In genomic region chr7:78168869-78169268, GRCh38 we compare ENCODE assay signal across 5 cellular contexts.
"Had no signal": no experiment of that assay in that cellular context is flagged by ENCODE, and none has a peak within 500 bp of the region (broad histone marks: within the 10 kb centered on the region; RNA-seq: fewer than 3 reads in every experiment).

No MANE protein-coding gene starts in this region.

- H3K4me3 ChIP-seq: K562 had no signal

- ATAC-seq: HepG2, K562 had no signal

- H3K27ac ChIP-seq: HL-60 had no signal

- DNase-seq: IMR-90, KBM-7 had no signal
